Comparison of ENCODE assay signal across 8 cellular contexts in the genomic region with DNA sequence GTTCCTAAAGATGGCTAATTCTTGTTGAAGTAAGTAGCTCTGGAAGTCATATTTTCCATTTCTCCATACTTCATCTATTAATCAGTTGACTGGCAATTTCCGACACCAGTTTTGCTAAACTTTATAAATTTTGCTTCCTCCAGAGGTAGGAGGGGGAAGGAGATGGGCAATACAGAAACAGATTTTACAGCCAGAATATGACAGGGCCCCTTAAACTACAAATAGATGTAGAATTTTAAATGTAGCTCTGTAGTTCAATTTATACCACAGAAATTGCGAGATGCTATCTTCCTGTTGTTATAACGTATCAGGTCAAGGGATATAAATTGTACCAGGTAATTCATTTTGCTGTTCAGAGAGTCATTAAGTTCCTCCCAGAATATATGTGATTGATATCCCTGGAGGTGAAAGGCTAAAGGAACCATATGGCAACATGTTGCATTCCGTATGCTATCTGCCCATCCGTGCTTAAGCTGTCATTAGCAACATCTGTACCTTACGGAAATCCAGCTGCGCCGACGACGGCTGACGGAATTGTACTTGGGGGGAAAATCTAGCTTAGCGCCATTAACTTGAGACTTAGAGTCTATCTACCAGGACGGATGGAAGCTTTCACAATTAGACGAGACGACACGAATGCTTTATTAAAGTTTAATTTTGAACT. TPM values are rescaled to one million over a fixed set of nuclear protein-coding genes. Genes with fewer than 3 reads are reported as not detected.
A peak's percentile ranks its signal among the peaks of the same experiment; 100 is the strongest.
DNase-seq lines count a peak whose midpoint lies in the region; ATAC-seq, FAIRE-seq and TF ChIP-seq lines count a peak whose summit lies in the region.

No MANE protein-coding gene starts in this region.

- peak overlapping the region; percentile 88 to 99 (median 95) for H3K4me3 Mint-ChIP-seq in IgD-negative memory B cell
- peak overlapping the region; percentile 89 for H3K4me3 Mint-ChIP-seq in neural progenitor cell

- H3K27me3 ChIP-seq in endothelial cell of umbilical vein (ENCODE audit: control insufficient read depth in 2 of 2, insufficient read depth in 2 of 2, low read length in 2 of 2) (no peaks in the 10 kb centered on the region), neural progenitor cell (peaks cover 22% of the 10 kb centered on the region)

- peaks cover 21% of the 10 kb centered on the region for H3F3A ChIP-seq in neural progenitor cell (ENCODE audit: low read depth)

- ATAC-seq in GM18502 (IDR thresholded peaks at IDR 0.05; ENCODE audit: poor library complexity, unreplicated experiment): peak; percentile 18

- H3K4me1 Mint-ChIP-seq in IgD-negative memory B cell (peaks cover 10 to 17% (median 13%) of the 10 kb centered on the region in 3 donors), neural progenitor cell (peaks cover 38% of the 10 kb centered on the region)

- POLR2A ChIA-PET in endothelial cell of umbilical vein (lab: Charles Lee): no interaction called here

- peaks cover 11% of the 10 kb centered on the region for H3K4me1 ChIP-seq in endothelial cell of umbilical vein (ENCODE audit: control insufficient read depth, extremely low read depth, insufficient read depth, low read length)
- peaks cover 11% of the 10 kb centered on the region for H3K4me1 ChIP-seq in neural progenitor cell

- H3K4me2 ChIP-seq in endothelial cell of umbilical vein (ENCODE audit: insufficient read depth, low read length): peak overlapping the region; percentile 64
- peak overlapping the region; percentile 85 for H3K4me2 ChIP-seq in neural progenitor cell

- peak overlapping the region; percentile 69 to 97 (median 87) for H3K4me3 ChIP-seq in endothelial cell of umbilical vein (replicated peaks in 1 of 3; ENCODE audit: insufficient read depth in 1 of 3, low read depth in 1 of 3, low read length in 3 of 3)
- H3K4me3 ChIP-seq in neural progenitor cell: peak overlapping the region; percentile 90

- TF ChIP-seq CTCF in endothelial cell of umbilical vein (IDR thresholded peaks at IDR 0.05; ENCODE audit: extremely low read depth in 1 of 2, insufficient read depth in 1 of 2, low read depth in 1 of 2, low read length in 2 of 2): no peak
- TF ChIP-seq CTCF in neural progenitor cell (IDR thresholded peaks at IDR 0.05): no peak

- no peak for FAIRE-seq in endothelial cell of umbilical vein (lab: Jason Lieb, UNC)

- no peaks in the 10 kb centered on the region for H3K27me3 Mint-ChIP-seq in IgD-negative memory B cell
- H3K27me3 Mint-ChIP-seq in neural progenitor cell (ENCODE audit: insufficient read depth, low read depth): peaks cover 12% of the 10 kb centered on the region

- H3K27ac Mint-ChIP-seq in IgD-negative memory B cell (peak overlapping the region; percentile 92 to 99 (median 98)), neural progenitor cell (peak overlapping the region; percentile 48)

- BruUV-seq in endothelial cell of umbilical vein (replicated peaks; lab: Mats Ljungman, UMichigan): no TSS peak

- in situ Hi-C loops in ACHN (cut with HindIII; ENCODE audit: low pct_ligation_motif_present, low pct_unique_long_range_greater_than_20kb, low sequenced_read_pairs): loop anchor here (25.0 kb wide), 1 partner anchor 246 kb away; no protein-coding TSS in a partner anchor

- H3K27ac ChIP-seq in endothelial cell of umbilical vein (ENCODE audit: insufficient read depth, low read depth, low read length): peak overlapping the region; percentile 100
- no peak overlapping the region for H3K27ac ChIP-seq in neural progenitor cell

- dilution Hi-C loops in endothelial cell of umbilical vein (cut with MboI; ENCODE audit: extremely low pct_ligation_motif_present, low sequenced_read_pairs): no loop called here

- no peak for TF ChIP-seq POLR2A in endothelial cell of umbilical vein (IDR thresholded peaks at IDR 0.05; ENCODE audit: low read depth, low read length)

- no peaks in the 10 kb centered on the region for H3K9me3 Mint-ChIP-seq in IgD-negative memory B cell
- no peaks in the 10 kb centered on the region for H3K9me3 Mint-ChIP-seq in neural progenitor cell

- H3K9ac ChIP-seq in endothelial cell of umbilical vein (replicated peaks; ENCODE audit: extremely low read depth, insufficient read depth, low read length) (peak overlapping the region; percentile 100), neural progenitor cell (no peak overlapping the region)

- intact Hi-C loops in endothelial cell of umbilical vein (cut with micrococcal nuclease): loop anchor here (1.0 to 5.0 kb wide), 2 partner anchors 551 to 714 kb away; no protein-coding TSS in a partner anchor

- H2AFZ ChIP-seq in endothelial cell of umbilical vein (ENCODE audit: low read depth, low read length): peak overlapping the region; percentile 70
- peak overlapping the region; percentile 32 for H2AFZ ChIP-seq in neural progenitor cell (replicated peaks)

- H4K20me1 ChIP-seq in endothelial cell of umbilical vein (replicated peaks; ENCODE audit: control insufficient read depth, extremely low read depth, insufficient read depth, low read length) (no peaks in the 10 kb centered on the region), neural progenitor cell (ENCODE audit: low read depth) (no peaks in the 10 kb centered on the region)

- CTCF ChIA-PET in endothelial cell of umbilical vein (lab: Charles Lee): interaction anchor here (0.8 to 1.5 kb wide), 5 partner anchors 9 to 963 kb away, joined by 3 to 10 read pairs (median 4); no protein-coding TSS in a partner anchor

- no peaks in the 10 kb centered on the region for H3K36me3 ChIP-seq in endothelial cell of umbilical vein (ENCODE audit: control insufficient read depth in 2 of 2, extremely low read depth in 1 of 2, insufficient read depth in 2 of 2, low read length in 2 of 2)
- H3K36me3 ChIP-seq in neural progenitor cell: no peaks in the 10 kb centered on the region

- H3K79me2 ChIP-seq in endothelial cell of umbilical vein (ENCODE audit: control insufficient read depth, insufficient read depth, low read length) (no peaks in the 10 kb centered on the region), neural progenitor cell (ENCODE audit: low read depth) (peaks cover 5% of the 10 kb centered on the region)

- peak; percentile 39 for DNase-seq in ACHN
- peak; percentile 68 for DNase-seq in UCSD-AML1 (lab: John Stamatoyannopoulos, UW; ENCODE audit: unreplicated experiment)
- DNase-seq in endothelial cell of umbilical vein (ENCODE audit: low read depth, low spot score): no peak
- DNase-seq in neural progenitor cell (ENCODE audit: low spot score): peak; percentile 61
- no peak for DNase-seq in cortex of kidney (lab: John Stamatoyannopoulos, UW)
- no peak for DNase-seq in AML-193 (lab: John Stamatoyannopoulos, UW)

- no peaks in the 10 kb centered on the region for H3K9me1 ChIP-seq in endothelial cell of umbilical vein (replicated peaks; ENCODE audit: control insufficient read depth, extremely low read depth, insufficient read depth, low read length)

- H3K36me3 Mint-ChIP-seq in IgD-negative memory B cell (peaks cover 3% of the 10 kb centered on the region), neural progenitor cell (no peaks in the 10 kb centered on the region)

- no peaks in the 10 kb centered on the region for H3K9me3 ChIP-seq in endothelial cell of umbilical vein (replicated peaks; ENCODE audit: control insufficient read depth, insufficient read depth, low read length)
- H3K9me3 ChIP-seq in neural progenitor cell (ENCODE audit: low read depth): no peaks in the 10 kb centered on the region

TF ChIP-seq in endothelial cell of umbilical vein, 7 proteins besides CTCF, POLR2A, EP300 and RAD21:
- TF ChIP-seq GATA2 (IDR thresholded peaks at IDR 0.05; ENCODE audit: insufficient read depth, insufficient read length, low read depth, low read length): no peak
- TF ChIP-seq EZH2 (IDR thresholded peaks at IDR 0.05; ENCODE audit: borderline replicate concordance, low read depth, low read length, severe bottlenecking): peak; percentile 7

RNA-seq across cellular contexts. Expression of gene NR4A2, which starts 8.4 kb away (rescaled TPM):
- polyA plus RNA-seq in IgD-negative memory B cell (22.7 TPM), endothelial cell of umbilical vein (1.4 and 1.9 TPM in 2 replicates)
- total RNA-seq in endothelial cell of umbilical vein (1.0 and 1.8 TPM in 2 replicates), neural progenitor cell (ENCODE audit: low replicate concordance) (0.37 and 0.56 TPM in 2 replicates)
- 1.1 and 1.8 TPM in 2 replicates for polyA plus RNA-seq in endothelial cell of umbilical vein (2011; cell fraction: cytosol; rRNA removed)
- 17.6 and 23.5 TPM in 2 replicates for polyA plus RNA-seq in endothelial cell of umbilical vein (2011; cell fraction: nucleus; rRNA removed)
- 0.70 and 1.1 TPM in 2 replicates for polyA plus RNA-seq in endothelial cell of umbilical vein (2012)
- 3.3 and 3.4 TPM in 2 replicates for polyA minus RNA-seq in endothelial cell of umbilical vein
- polyA minus RNA-seq in endothelial cell of umbilical vein (2011; cell fraction: cytosol; rRNA and poly(A)+ RNA removed): 8.4 TPM
- 19.0 and 32.3 TPM in 2 replicates for polyA minus RNA-seq in endothelial cell of umbilical vein (2011; cell fraction: nucleus; rRNA and poly(A)+ RNA removed)

Comparison
In these comparisons a context has a peak if more than half of its experiments do, and no peak if none do; other contexts are left out.
1. DNase-seq: peak in ACHN (single experiment), UCSD-AML1 (single experiment) and neural progenitor cell (single experiment); none in endothelial cell of umbilical vein (single experiment), cortex of kidney (single experiment) and AML-193 (0 of 2).